Comparison of ENCODE assay signal across 22 cellular contexts in genomic region chr2:80231421-80231820, GRCh38.
DNase-seq lines count a peak whose midpoint lies in the region; ATAC-seq, FAIRE-seq and TF ChIP-seq lines count a peak whose summit lies in the region.
"Had no signal": no experiment of that assay in that cellular context is flagged by ENCODE, and none has a peak within 500 bp of the region (broad histone marks: within the 10 kb centered on the region; RNA-seq: fewer than 3 reads in every experiment).

No MANE protein-coding gene starts in this region.

- H3K27ac ChIP-seq in HUES6 (ENCODE audit: low read depth, low read length) (peak overlapping the region; percentile 68; the same call in 1 of the 2 replicates), K562 (ENCODE audit: extremely low read depth, low read depth, low read length) (no peak overlapping the region), mesendoderm (ENCODE audit: low read depth, low read length) (no peak overlapping the region)
- H3K27ac ChIP-seq: 22Rv1, A549, C4-2B had no signal

- peak overlapping the region; percentile 37 for H3K4me3 ChIP-seq in HUES6 (ENCODE audit: low read depth, low read length)
- H3K4me3 ChIP-seq in K562, result no peak overlapping the region
- no peak overlapping the region for H3K4me3 ChIP-seq in mesendoderm (ENCODE audit: low read length)
- H3K4me3 ChIP-seq: A549, HAP-1 had no signal

- H3K79me2 ChIP-seq in K562 (ENCODE audit: control insufficient read depth, insufficient read depth, low read length) (no peaks in the 10 kb centered on the region), mesendoderm (ENCODE audit: control insufficient read depth, insufficient read depth, low read length) (no peaks in the 10 kb centered on the region)

- intact Hi-C loops in K562 (cut with micrococcal nuclease), result no loop called here

- no peaks in the 10 kb centered on the region for H3K27me3 ChIP-seq in HUES6 (ENCODE audit: control insufficient read depth, insufficient read depth, low read length)
- H3K27me3 ChIP-seq in K562 (ENCODE audit: control insufficient read depth in 2 of 2, insufficient read depth in 2 of 2, low read length in 2 of 2), result no peaks in the 10 kb centered on the region
- H3K27me3 ChIP-seq in mesendoderm (ENCODE audit: insufficient read depth, low read length, poor library complexity), result no peaks in the 10 kb centered on the region

- peak overlapping the region; percentile 75 for H2BK5ac ChIP-seq in mesendoderm (ENCODE audit: low read length)

- H3K79me1 ChIP-seq in mesendoderm (ENCODE audit: low read length), result no peaks in the 10 kb centered on the region

- DNase-seq in ELF-1 (ENCODE audit: low read depth, low spot score), result peak; percentile 29
- no peak for DNase-seq in K562 (ENCODE audit: extremely low read depth in 1 of 4, low spot score in 3 of 4)
- DNase-seq in mesendoderm, result no peak
- no peak for DNase-seq in GM13976 (ENCODE audit: low spot score)
- no peak for DNase-seq in NCI-H510A treated with DMSO at 0.1 percent for 48 hours (lab: John Stamatoyannopoulos, UW)
- no peak for DNase-seq in NCI-H2227 (lab: John Stamatoyannopoulos, UW; ENCODE audit: unreplicated experiment)
- DNase-seq: AML-193; Calu3; CD4-positive, alpha-beta memory T cell; DMS79 treated with DMSO at 0.1 percent for 48 hours; GOT3; Kasumi-1; KG1 had no signal

- H2AK5ac ChIP-seq in mesendoderm (ENCODE audit: low read length), result peak overlapping the region; percentile 89

- CTCF ChIA-PET in K562 (lab: Yijun Ruan, JAX; ENCODE audit: low intra/inter-chr PET ratio), result no interaction called here

- H2BK120ac ChIP-seq in mesendoderm (ENCODE audit: low read depth, low read length), result no peak overlapping the region

- H4K8ac ChIP-seq in mesendoderm (ENCODE audit: low read depth, low read length), result no peak overlapping the region

- no peak overlapping the region for H3K4ac ChIP-seq in mesendoderm (ENCODE audit: low read depth, low read length)

- no peaks in the 10 kb centered on the region for H3K9me1 ChIP-seq in K562 (ENCODE audit: control insufficient read depth, insufficient read depth, low read length)

- H3K4me2 ChIP-seq in K562 (ENCODE audit: insufficient read depth, low read length), result no peak overlapping the region
- no peak overlapping the region for H3K4me2 ChIP-seq in mesendoderm (ENCODE audit: low read length)
- H3K4me2 ChIP-seq: A549 had no signal

- no peak for ATAC-seq in K562
- ATAC-seq: A549, HepG2 had no signal

- peaks cover 9% of the 10 kb centered on the region; the same call in 1 of the 2 replicates for H3K4me1 ChIP-seq in HUES6 (ENCODE audit: control insufficient read depth, insufficient read depth, low read length)
- no peaks in the 10 kb centered on the region for H3K4me1 ChIP-seq in K562 (replicated peaks in 1 of 2; ENCODE audit: control insufficient read depth in 2 of 2, insufficient read depth in 2 of 2, low read length in 2 of 2)
- H3K4me1 ChIP-seq in mesendoderm (ENCODE audit: control insufficient read depth, low read depth, low read length), result peaks cover 2% of the 10 kb centered on the region
- H3K4me1 ChIP-seq: A549, HAP-1 had no signal

- H3K56ac ChIP-seq in mesendoderm (ENCODE audit: low read length), result no peak overlapping the region

- no peaks in the 10 kb centered on the region for H4K20me1 ChIP-seq in K562 (replicated peaks; ENCODE audit: control insufficient read depth, insufficient read depth, low read length)

- FAIRE-seq in K562 (lab: Jason Lieb, UNC), result no peak
- FAIRE-seq: A549, G401.6, GM12891, GM18507, HepG2 had no signal

- H2BK15ac ChIP-seq in mesendoderm (replicated peaks; ENCODE audit: low read depth), result no peak overlapping the region

- no peak for TF ChIP-seq CTCF in K562 (IDR thresholded peaks at IDR 0.05 in 2 of 3, conservative IDR thresholded peaks at IDR 0.05 in 1 of 3; ENCODE audit: insufficient read depth in 2 of 3, low read depth in 1 of 3, low read length in 3 of 3)
- TF ChIP-seq CTCF in GM13976 (IDR thresholded peaks at IDR 0.05; ENCODE audit: borderline replicate concordance, control extremely low read depth, extremely low read depth, insufficient read depth, missing control alignments), result no peak

- 0 out of 2 replicates have a peak overlapping the region, but pooled peaks have one; percentile 32 for H2AFZ ChIP-seq in K562 (ENCODE audit: low read depth, low read length)

- 10% methylated on average over 1 of the region's 1 CpG for WGBS in K562 (ENCODE audit: insufficient coverage, low coverage, missing lambda C conversion rate)
- WGBS in mesendoderm (ENCODE audit: extremely low coverage, insufficient coverage, low lambda C conversion rate), result no CpG with 5 or more reads among the region's 1 CpG

- peak overlapping the region; percentile 41 for H3K18ac ChIP-seq in mesendoderm (ENCODE audit: low read length)

- TF ChIP-seq POLR2A in K562 (conservative IDR thresholded peaks at IDR 0.05), result no peak

- H3K36me3 ChIP-seq in HUES6 (ENCODE audit: control insufficient read depth, insufficient read depth, low read length) (no peaks in the 10 kb centered on the region), K562 (ENCODE audit: control insufficient read depth, insufficient read depth, low read length) (no peaks in the 10 kb centered on the region), mesendoderm (ENCODE audit: control insufficient read depth, insufficient read depth, low read length) (no peaks in the 10 kb centered on the region)
- H3K36me3 ChIP-seq: HAP-1 had no signal

- in situ Hi-C loops in K562 (cut with MboI) (no loop called here), GM13976 (cut with MboI; ENCODE audit: low sequenced_read_pairs, unreplicated experiment) (no loop called here)

- TF ChIP-seq RAD21 in K562 (CRISPR knock-in tag; conservative IDR thresholded peaks at IDR 0.05 in 1 of 2, IDR thresholded peaks at IDR 0.05 in 1 of 2), result no peak

- H3K9ac ChIP-seq in HUES6 (ENCODE audit: low read length) (peak overlapping the region; percentile 53), K562 (ENCODE audit: insufficient read depth in 1 of 2, low read depth in 2 of 2, low read length in 2 of 2) (no peak overlapping the region), mesendoderm (ENCODE audit: low read length) (no peak overlapping the region)

- no peaks in the 10 kb centered on the region for H3K9me3 ChIP-seq in HUES6 (ENCODE audit: control insufficient read depth, insufficient read depth, low read depth, low read length)
- no peaks in the 10 kb centered on the region for H3K9me3 ChIP-seq in K562 (replicated peaks; ENCODE audit: control insufficient read depth, insufficient read depth, low read depth, low read length)
- H3K9me3 ChIP-seq: HAP-1 had no signal

- no peak overlapping the region for H4K5ac ChIP-seq in mesendoderm (ENCODE audit: low read length)

- POLR2A ChIA-PET in K562 (lab: Yijun Ruan, JAX), result no interaction called here

- TF ChIP-seq EP300 in K562 (IDR thresholded peaks at IDR 0.05; ENCODE audit: low read length), result no peak

- H3K23ac ChIP-seq in mesendoderm (ENCODE audit: low read length), result no peak overlapping the region

- BruUV-seq in K562 (replicated peaks; lab: Mats Ljungman, UMichigan), result no TSS peak

TF ChIP-seq in K562, 482 proteins besides CTCF, POLR2A, EP300 and RAD21:
- TF ChIP-seq MCM2 (IDR thresholded peaks at IDR 0.05; ENCODE audit: low read depth) (no peak), ZNF57 (CRISPR knock-in tag; IDR thresholded peaks at IDR 0.05) (no peak)
